ENCODE assay signal across 1 cellular context in the genomic region with DNA sequence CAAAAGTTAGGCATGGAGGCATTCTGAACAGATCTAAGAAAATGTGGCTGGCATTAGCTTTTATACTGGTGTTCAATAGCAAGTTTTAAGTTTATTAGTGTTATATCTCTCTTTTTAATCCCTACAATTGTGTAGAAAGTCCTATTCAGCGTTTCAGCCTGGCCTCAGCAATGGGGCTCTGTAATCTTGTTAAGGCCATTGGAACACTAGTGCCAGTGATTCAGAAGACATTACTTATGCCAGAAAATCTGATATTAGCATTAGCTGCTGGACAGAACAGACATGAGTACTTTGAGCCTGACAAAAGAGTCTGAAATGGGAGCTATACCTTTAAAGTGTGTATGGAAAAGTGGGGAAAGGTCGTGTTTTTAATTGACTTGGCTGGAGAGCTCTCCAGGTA.
TF ChIP-seq lines count a peak whose summit lies in the region.

No MANE protein-coding gene starts in this region.

TF ChIP-seq in WTC11, 78 proteins besides CTCF, POLR2A, EP300 and RAD21 (continued from another document):
- TF ChIP-seq, protein P1, sequence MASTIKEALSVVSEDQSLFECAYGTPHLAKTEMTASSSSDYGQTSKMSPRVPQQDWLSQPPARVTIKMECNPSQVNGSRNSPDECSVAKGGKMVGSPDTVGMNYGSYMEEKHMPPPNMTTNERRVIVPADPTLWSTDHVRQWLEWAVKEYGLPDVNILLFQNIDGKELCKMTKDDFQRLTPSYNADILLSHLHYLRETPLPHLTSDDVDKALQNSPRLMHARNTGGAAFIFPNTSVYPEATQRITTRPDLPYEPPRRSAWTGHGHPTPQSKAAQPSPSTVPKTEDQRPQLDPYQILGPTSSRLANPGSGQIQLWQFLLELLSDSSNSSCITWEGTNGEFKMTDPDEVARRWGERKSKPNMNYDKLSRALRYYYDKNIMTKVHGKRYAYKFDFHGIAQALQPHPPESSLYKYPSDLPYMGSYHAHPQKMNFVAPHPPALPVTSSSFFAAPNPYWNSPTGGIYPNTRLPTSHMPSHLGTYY (CRISPR knock-in tag; IDR thresholded peaks at IDR 0.05) = no peak
- TF ChIP-seq, protein P2, sequence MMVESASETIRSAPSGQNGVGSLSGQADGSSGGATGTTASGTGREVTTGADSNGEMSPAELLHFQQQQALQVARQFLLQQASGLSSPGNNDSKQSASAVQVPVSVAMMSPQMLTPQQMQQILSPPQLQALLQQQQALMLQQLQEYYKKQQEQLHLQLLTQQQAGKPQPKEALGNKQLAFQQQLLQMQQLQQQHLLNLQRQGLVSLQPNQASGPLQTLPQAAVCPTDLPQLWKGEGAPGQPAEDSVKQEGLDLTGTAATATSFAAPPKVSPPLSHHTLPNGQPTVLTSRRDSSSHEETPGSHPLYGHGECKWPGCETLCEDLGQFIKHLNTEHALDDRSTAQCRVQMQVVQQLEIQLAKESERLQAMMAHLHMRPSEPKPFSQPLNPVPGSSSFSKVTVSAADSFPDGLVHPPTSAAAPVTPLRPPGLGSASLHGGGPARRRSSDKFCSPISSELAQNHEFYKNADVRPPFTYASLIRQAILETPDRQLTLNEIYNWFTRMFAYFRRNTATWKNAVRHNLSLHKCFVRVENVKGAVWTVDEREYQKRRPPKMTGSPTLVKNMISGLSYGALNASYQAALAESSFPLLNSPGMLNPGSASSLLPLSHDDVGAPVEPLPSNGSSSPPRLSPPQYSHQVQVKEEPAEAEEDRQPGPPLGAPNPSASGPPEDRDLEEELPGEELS (CRISPR knock-in tag; IDR thresholded peaks at IDR 0.05) = no peak
- TF ChIP-seq IRF2 (CRISPR knock-in tag; IDR thresholded peaks at IDR 0.05; ENCODE audit: borderline replicate concordance, low read depth) = no peak
- TF ChIP-seq, protein P3, sequence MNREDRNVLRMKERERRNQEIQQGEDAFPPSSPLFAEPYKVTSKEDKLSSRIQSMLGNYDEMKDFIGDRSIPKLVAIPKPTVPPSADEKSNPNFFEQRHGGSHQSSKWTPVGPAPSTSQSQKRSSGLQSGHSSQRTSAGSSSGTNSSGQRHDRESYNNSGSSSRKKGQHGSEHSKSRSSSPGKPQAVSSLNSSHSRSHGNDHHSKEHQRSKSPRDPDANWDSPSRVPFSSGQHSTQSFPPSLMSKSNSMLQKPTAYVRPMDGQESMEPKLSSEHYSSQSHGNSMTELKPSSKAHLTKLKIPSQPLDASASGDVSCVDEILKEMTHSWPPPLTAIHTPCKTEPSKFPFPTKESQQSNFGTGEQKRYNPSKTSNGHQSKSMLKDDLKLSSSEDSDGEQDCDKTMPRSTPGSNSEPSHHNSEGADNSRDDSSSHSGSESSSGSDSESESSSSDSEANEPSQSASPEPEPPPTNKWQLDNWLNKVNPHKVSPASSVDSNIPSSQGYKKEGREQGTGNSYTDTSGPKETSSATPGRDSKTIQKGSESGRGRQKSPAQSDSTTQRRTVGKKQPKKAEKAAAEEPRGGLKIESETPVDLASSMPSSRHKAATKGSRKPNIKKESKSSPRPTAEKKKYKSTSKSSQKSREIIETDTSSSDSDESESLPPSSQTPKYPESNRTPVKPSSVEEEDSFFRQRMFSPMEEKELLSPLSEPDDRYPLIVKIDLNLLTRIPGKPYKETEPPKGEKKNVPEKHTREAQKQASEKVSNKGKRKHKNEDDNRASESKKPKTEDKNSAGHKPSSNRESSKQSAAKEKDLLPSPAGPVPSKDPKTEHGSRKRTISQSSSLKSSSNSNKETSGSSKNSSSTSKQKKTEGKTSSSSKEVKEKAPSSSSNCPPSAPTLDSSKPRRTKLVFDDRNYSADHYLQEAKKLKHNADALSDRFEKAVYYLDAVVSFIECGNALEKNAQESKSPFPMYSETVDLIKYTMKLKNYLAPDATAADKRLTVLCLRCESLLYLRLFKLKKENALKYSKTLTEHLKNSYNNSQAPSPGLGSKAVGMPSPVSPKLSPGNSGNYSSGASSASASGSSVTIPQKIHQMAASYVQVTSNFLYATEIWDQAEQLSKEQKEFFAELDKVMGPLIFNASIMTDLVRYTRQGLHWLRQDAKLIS (CRISPR knock-in tag; IDR thresholded peaks at IDR 0.05; ENCODE audit: borderline replicate concordance) = no peak
